Comparison of ENCODE assay signal across 1 cellular context in the genomic region with DNA sequence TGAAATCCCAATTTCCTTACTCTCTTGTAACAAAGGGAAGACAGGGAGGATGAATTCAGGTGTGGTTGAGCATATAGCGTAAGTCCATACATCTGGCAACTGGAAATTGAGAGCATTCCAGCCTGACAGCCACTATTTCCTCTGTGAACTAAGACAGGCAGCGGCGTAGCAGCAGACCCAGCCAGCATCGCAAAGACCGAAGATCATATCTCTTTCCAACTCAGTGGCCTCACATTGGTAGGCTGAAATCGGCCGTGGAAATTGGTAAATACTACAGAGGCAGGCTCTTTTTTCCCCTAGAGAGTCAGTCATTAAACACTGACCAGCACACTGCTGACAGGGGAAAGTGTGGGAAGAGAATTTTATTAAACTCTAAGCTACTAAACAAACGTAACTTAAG.
A peak's percentile ranks its signal among the peaks of the same experiment; 100 is the strongest.
TF ChIP-seq lines count a peak whose summit lies in the region.

No MANE protein-coding gene starts in this region.

TF ChIP-seq in SK-N-SH, 30 proteins besides CTCF, POLR2A, EP300 and RAD21 (continued from another document):
- TF ChIP-seq SMC3 (IDR thresholded peaks at IDR 0.05; ENCODE audit: low read depth, low read length) (peak; percentile 15; the same call in 1 of the 2 replicates), USF1 (IDR thresholded peaks at IDR 0.05; ENCODE audit: borderline replicate concordance, low read depth) (no peak), NRF1 (IDR thresholded peaks at IDR 0.05; ENCODE audit: low read depth, low read length) (no peak), FOSL2 (IDR thresholded peaks at IDR 0.05; ENCODE audit: borderline replicate concordance, low read depth) (no peak), MEF2A (IDR thresholded peaks at IDR 0.05; ENCODE audit: borderline replicate concordance, low read depth) (no peak), SIN3A (IDR thresholded peaks at IDR 0.05; ENCODE audit: borderline replicate concordance, low read depth, low read length) (no peak; the same call in 1 of the 2 replicates), ELF1 (IDR thresholded peaks at IDR 0.05) (no peak), TEAD4 (IDR thresholded peaks at IDR 0.05; ENCODE audit: borderline replicate concordance, insufficient read depth) (no peak), EZH2phosphoT487 (IDR thresholded peaks at IDR 0.05; ENCODE audit: borderline replicate concordance, low read depth) (no peak), JUND (IDR thresholded peaks at IDR 0.05) (no peak), TCF12 (IDR thresholded peaks at IDR 0.05) (peak; percentile 64; the same call in 1 of the 2 replicates), IRF3 (IDR thresholded peaks at IDR 0.05; ENCODE audit: low read depth, low read length) (no peak), GABPA (IDR thresholded peaks at IDR 0.05; ENCODE audit: low read depth) (no peak), CHD2 (IDR thresholded peaks at IDR 0.05; ENCODE audit: low read length, partially characterized antibody) (peak; percentile 57), POLR2AphosphoS5 (IDR thresholded peaks at IDR 0.05; ENCODE audit: low read depth, low read length) (no peak), ZBTB33 (IDR thresholded peaks at IDR 0.05; ENCODE audit: borderline replicate concordance, low read depth) (no peak), GATA2 (CRISPR knock-in tag; IDR thresholded peaks at IDR 0.05) (peak; percentile 95), REST (IDR thresholded peaks at IDR 0.05; ENCODE audit: low read depth, low read length) (no peak), RFX5 (IDR thresholded peaks at IDR 0.05; ENCODE audit: low read length) (peak; percentile 42; the same call in 1 of the 2 replicates)
- TF ChIP-seq, protein P1, sequence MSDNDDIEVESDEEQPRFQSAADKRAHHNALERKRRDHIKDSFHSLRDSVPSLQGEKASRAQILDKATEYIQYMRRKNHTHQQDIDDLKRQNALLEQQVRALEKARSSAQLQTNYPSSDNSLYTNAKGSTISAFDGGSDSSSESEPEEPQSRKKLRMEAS (IDR thresholded peaks at IDR 0.05; ENCODE audit: low read depth), result no peak
